In the genomic region with DNA sequence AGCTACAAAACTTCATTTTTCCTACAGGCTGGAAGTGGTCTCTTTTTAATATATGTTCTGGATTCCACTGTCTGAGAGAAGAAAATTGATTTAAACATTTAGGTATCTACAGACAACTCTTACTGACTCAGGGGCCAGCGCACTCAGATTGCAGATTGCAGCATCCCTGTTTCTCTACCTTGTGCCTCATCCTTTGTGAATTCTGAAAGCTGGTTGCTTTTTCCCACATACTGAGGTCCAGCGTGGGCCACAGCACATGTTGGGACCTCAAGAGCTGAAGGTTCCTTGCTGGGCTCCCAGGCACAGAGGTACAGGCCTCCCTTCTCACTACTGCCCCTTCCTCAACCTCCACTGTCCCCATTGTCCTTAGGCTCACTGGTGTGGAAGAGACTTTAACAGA, we compare ENCODE assay signal across 1 cellular context.
TF ChIP-seq lines count a peak whose summit lies in the region.

No MANE protein-coding gene starts in this region.

TF ChIP-seq in SK-N-SH, 30 proteins besides CTCF, POLR2A, EP300 and RAD21 (continued from another document):
- TF ChIP-seq, protein P1, sequence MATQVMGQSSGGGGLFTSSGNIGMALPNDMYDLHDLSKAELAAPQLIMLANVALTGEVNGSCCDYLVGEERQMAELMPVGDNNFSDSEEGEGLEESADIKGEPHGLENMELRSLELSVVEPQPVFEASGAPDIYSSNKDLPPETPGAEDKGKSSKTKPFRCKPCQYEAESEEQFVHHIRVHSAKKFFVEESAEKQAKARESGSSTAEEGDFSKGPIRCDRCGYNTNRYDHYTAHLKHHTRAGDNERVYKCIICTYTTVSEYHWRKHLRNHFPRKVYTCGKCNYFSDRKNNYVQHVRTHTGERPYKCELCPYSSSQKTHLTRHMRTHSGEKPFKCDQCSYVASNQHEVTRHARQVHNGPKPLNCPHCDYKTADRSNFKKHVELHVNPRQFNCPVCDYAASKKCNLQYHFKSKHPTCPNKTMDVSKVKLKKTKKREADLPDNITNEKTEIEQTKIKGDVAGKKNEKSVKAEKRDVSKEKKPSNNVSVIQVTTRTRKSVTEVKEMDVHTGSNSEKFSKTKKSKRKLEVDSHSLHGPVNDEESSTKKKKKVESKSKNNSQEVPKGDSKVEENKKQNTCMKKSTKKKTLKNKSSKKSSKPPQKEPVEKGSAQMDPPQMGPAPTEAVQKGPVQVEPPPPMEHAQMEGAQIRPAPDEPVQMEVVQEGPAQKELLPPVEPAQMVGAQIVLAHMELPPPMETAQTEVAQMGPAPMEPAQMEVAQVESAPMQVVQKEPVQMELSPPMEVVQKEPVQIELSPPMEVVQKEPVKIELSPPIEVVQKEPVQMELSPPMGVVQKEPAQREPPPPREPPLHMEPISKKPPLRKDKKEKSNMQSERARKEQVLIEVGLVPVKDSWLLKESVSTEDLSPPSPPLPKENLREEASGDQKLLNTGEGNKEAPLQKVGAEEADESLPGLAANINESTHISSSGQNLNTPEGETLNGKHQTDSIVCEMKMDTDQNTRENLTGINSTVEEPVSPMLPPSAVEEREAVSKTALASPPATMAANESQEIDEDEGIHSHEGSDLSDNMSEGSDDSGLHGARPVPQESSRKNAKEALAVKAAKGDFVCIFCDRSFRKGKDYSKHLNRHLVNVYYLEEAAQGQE (IDR thresholded peaks at IDR 0.05; ENCODE audit: low read depth, low read length), result no peak
- TF ChIP-seq ELF1 (IDR thresholded peaks at IDR 0.05) (no peak), TEAD4 (IDR thresholded peaks at IDR 0.05; ENCODE audit: borderline replicate concordance, insufficient read depth) (no peak), YY1 (IDR thresholded peaks at IDR 0.05; ENCODE audit: low read depth) (no peak), SMC3 (IDR thresholded peaks at IDR 0.05; ENCODE audit: low read depth, low read length) (no peak)
- TF ChIP-seq, protein P2, sequence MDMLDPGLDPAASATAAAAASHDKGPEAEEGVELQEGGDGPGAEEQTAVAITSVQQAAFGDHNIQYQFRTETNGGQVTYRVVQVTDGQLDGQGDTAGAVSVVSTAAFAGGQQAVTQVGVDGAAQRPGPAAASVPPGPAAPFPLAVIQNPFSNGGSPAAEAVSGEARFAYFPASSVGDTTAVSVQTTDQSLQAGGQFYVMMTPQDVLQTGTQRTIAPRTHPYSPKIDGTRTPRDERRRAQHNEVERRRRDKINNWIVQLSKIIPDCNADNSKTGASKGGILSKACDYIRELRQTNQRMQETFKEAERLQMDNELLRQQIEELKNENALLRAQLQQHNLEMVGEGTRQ (IDR thresholded peaks at IDR 0.05; ENCODE audit: borderline replicate concordance, low read depth, low read length), result no peak
